Comparison of ENCODE assay signal across 17 cellular contexts in the genomic region with DNA sequence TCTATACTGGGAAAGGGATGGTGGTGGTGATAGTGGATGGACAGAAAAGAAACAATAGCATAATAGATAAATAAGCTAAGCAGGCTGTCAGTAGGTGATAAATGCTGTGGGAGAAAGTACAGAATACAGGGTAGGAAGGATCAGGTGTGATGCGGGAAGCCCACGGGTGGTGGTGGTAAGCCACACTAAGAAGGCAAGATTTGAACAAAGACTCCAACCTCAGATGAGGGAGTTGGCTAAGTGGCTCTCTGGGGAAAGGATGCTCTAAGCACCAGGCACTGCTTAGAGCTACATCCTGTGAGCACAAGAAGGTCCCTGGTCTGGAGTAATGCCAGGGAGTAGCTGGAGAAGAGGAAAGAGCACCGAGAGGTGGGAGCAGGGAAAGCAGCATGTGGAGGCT.
DNase-seq lines count a peak whose midpoint lies in the region; ATAC-seq and TF ChIP-seq lines count a peak whose summit lies in the region.
"Had no signal": no experiment of that assay in that cellular context is flagged by ENCODE, and none has a peak within 500 bp of the region (broad histone marks: within the 10 kb centered on the region; RNA-seq: fewer than 3 reads in every experiment).

No MANE protein-coding gene starts in this region.

- no peak for ATAC-seq in activated T-cell treated with anti-CD3 and anti-CD28 coated beads, Interleukin-2, amount 50 U/mL, for 4 hours
- peak; percentile 24 for ATAC-seq in activated CD8-positive, alpha-beta T cell treated with anti-CD3 and anti-CD28 coated beads, Interleukin-2, amount 10 ng/mL, durations not matched to agents 7 days and 5 days
- ATAC-seq in GM21619 (IDR thresholded peaks at IDR 0.05; ENCODE audit: unreplicated experiment): no peak
- ATAC-seq: left lung, mucosa of descending colon had no signal

- POLR2A ChIA-PET in HEK293 (lab: Yijun Ruan, JAX): interaction anchor here (2.2 kb wide), 1 partner anchor 148 kb away, joined by 7 read pairs; no protein-coding TSS in a partner anchor
- POLR2A ChIA-PET in activated CD8-positive, alpha-beta T cell treated with anti-CD3 and anti-CD28 coated beads, Interleukin-2, amount 10 ng/mL, durations not matched to agents 7 days and 5 days (lab: Charles Lee): interaction anchor here (0.7 to 2.4 kb wide), 5 partner anchors 17 to 155 kb away, joined by 3 to 9 read pairs (median 4); no protein-coding TSS in a partner anchor

- H3K4me1 ChIP-seq in HEK293 (ENCODE audit: control insufficient read depth, insufficient read depth, low read length): peaks cover 3% of the 10 kb centered on the region
- H3K4me1 ChIP-seq in osteoblast (ENCODE audit: insufficient read depth, low read length): peaks cover 29% of the 10 kb centered on the region
- H3K4me1 ChIP-seq: breast epithelium had no signal

- H3K27ac ChIP-seq in HEK293 (ENCODE audit: extremely low read depth, low read depth, low read length) (no peak overlapping the region), osteoblast (ENCODE audit: low read depth, low read length) (peak overlapping the region; percentile 79)
- H3K27ac ChIP-seq: breast epithelium, GM23248, left lung had no signal

- no peaks in the 10 kb centered on the region for H4K20me1 ChIP-seq in osteoblast (ENCODE audit: insufficient read depth, low read length)

- H3K9me3 ChIP-seq in HEK293 (ENCODE audit: control insufficient read depth, insufficient read depth, low read depth, low read length): no peaks in the 10 kb centered on the region
- H3K9me3 ChIP-seq in osteoblast (ENCODE audit: low read depth, low read length): no peaks in the 10 kb centered on the region
- H3K9me3 ChIP-seq: breast epithelium, left lung, mucosa of descending colon, stomach had no signal

- H3K36me3 ChIP-seq in HEK293 (ENCODE audit: control insufficient read depth in 2 of 2, insufficient read depth in 1 of 2, low read length in 2 of 2): no peaks in the 10 kb centered on the region
- no peaks in the 10 kb centered on the region for H3K36me3 ChIP-seq in osteoblast (ENCODE audit: insufficient read depth, low read length)
- H3K36me3 ChIP-seq: breast epithelium, left lung, stomach had no signal

- CTCF ChIA-PET in HEK293 (lab: Yijun Ruan, JAX): interaction anchor here (0.7 to 1.3 kb wide), 2 partner anchors 11 to 31 kb away, joined by 3 to 5 read pairs; no protein-coding TSS in a partner anchor
- CTCF ChIA-PET in activated CD8-positive, alpha-beta T cell treated with anti-CD3 and anti-CD28 coated beads, Interleukin-2, amount 10 ng/mL, durations not matched to agents 7 days and 5 days (lab: Charles Lee): interaction anchor here (1.0 to 6.7 kb wide), 8 partner anchors 10 to 147 kb away, joined by 3 to 64 read pairs (median 3); no protein-coding TSS in a partner anchor

- no peaks in the 10 kb centered on the region for H3K27me3 ChIP-seq in osteoblast (ENCODE audit: insufficient read depth, low read length)
- H3K27me3 ChIP-seq: breast epithelium, left lung, stomach had no signal

- no peaks in the 10 kb centered on the region for H3K9me3 Mint-ChIP-seq in activated T-cell treated with anti-CD3 and anti-CD28 coated beads, Interleukin-2, amount 50 U/mL, for 24 hours
- H3K9me3 Mint-ChIP-seq in activated T-cell treated with anti-CD3 and anti-CD28 coated beads, Interleukin-2, amount 50 U/mL, for 4 hours: no peaks in the 10 kb centered on the region
- no peaks in the 10 kb centered on the region for H3K9me3 Mint-ChIP-seq in activated CD8-positive, alpha-beta T cell treated with anti-CD3 and anti-CD28 coated beads, Interleukin-2, amount 10 ng/mL, durations not matched to agents 7 days and 5 days (ENCODE audit: insufficient read depth)

- TF ChIP-seq CTCF in HEK293 (tag by site-specific recombination; IDR thresholded peaks at IDR 0.05): no peak
- no peak for TF ChIP-seq CTCF in osteoblast (IDR thresholded peaks at IDR 0.05; ENCODE audit: extremely low read depth, low read depth, low read length)

- no peak overlapping the region for H2AFZ ChIP-seq in osteoblast (ENCODE audit: low read length)
- H2AFZ ChIP-seq: GM23248 had no signal

- H3K27me3 Mint-ChIP-seq in activated T-cell treated with anti-CD3 and anti-CD28 coated beads, Interleukin-2, amount 50 U/mL, for 24 hours: no peaks in the 10 kb centered on the region
- no peaks in the 10 kb centered on the region for H3K27me3 Mint-ChIP-seq in activated T-cell treated with anti-CD3 and anti-CD28 coated beads, Interleukin-2, amount 50 U/mL, for 4 hours (ENCODE audit: low read depth)
- no peaks in the 10 kb centered on the region for H3K27me3 Mint-ChIP-seq in activated CD8-positive, alpha-beta T cell treated with anti-CD3 and anti-CD28 coated beads, Interleukin-2, amount 10 ng/mL, durations not matched to agents 7 days and 5 days (ENCODE audit: low read depth)

- peak overlapping the region; percentile 53 for H3K27ac Mint-ChIP-seq in activated T-cell treated with anti-CD3 and anti-CD28 coated beads, Interleukin-2, amount 50 U/mL, for 24 hours
- peak overlapping the region; percentile 35 for H3K27ac Mint-ChIP-seq in activated CD8-positive, alpha-beta T cell treated with anti-CD3 and anti-CD28 coated beads, Interleukin-2, amount 10 ng/mL, durations not matched to agents 7 days and 5 days

- H3K4me3 ChIP-seq in HEK293 (ENCODE audit: low read depth, low read length) (no peak overlapping the region), osteoblast (ENCODE audit: insufficient read depth, low read length) (no peak overlapping the region)
- H3K4me3 ChIP-seq: breast epithelium, GM23248, left lung, mucosa of descending colon, stomach had no signal

- H3K4me3 Mint-ChIP-seq in activated T-cell treated with anti-CD3 and anti-CD28 coated beads, Interleukin-2, amount 50 U/mL, for 24 hours: no peak overlapping the region
- H3K4me3 Mint-ChIP-seq in activated T-cell treated with anti-CD3 and anti-CD28 coated beads, Interleukin-2, amount 50 U/mL, for 4 hours: no peak overlapping the region
- no peak overlapping the region for H3K4me3 Mint-ChIP-seq in activated CD8-positive, alpha-beta T cell treated with anti-CD3 and anti-CD28 coated beads, Interleukin-2, amount 10 ng/mL, durations not matched to agents 7 days and 5 days

- H3K36me3 Mint-ChIP-seq in activated T-cell treated with anti-CD3 and anti-CD28 coated beads, Interleukin-2, amount 50 U/mL, for 24 hours (ENCODE audit: low read depth): no peaks in the 10 kb centered on the region
- H3K36me3 Mint-ChIP-seq in activated T-cell treated with anti-CD3 and anti-CD28 coated beads, Interleukin-2, amount 50 U/mL, for 4 hours (ENCODE audit: insufficient read depth): no peaks in the 10 kb centered on the region
- H3K36me3 Mint-ChIP-seq in activated CD8-positive, alpha-beta T cell treated with anti-CD3 and anti-CD28 coated beads, Interleukin-2, amount 10 ng/mL, durations not matched to agents 7 days and 5 days (ENCODE audit: low read depth): peaks cover 3% of the 10 kb centered on the region

- no peak for DNase-seq in activated T-cell treated with anti-CD3 and anti-CD28 coated beads, Interleukin-2, amount 50 U/mL, for 24 hours
- no peak for DNase-seq in activated T-cell treated with anti-CD3 and anti-CD28 coated beads, Interleukin-2, amount 50 U/mL, for 4 hours
- DNase-seq in activated CD8-positive, alpha-beta T cell treated with anti-CD3 and anti-CD28 coated beads, Interleukin-2, amount 10 ng/mL, durations not matched to agents 7 days and 5 days: peak; percentile 48
- DNase-seq in osteoblast (ENCODE audit: insufficient read length, low spot score, missing footprints): no peak
- DNase-seq in nucleus accumbens (lab: John Stamatoyannopoulos, UW): no peak
- DNase-seq in foreskin melanocyte: no peak
- DNase-seq: EL, GM23248, left lung, mucosa of descending colon, NCI-H1694 treated with DMSO at 0.1 percent for 48 hours, NCI-H446, stomach, SW 1271 had no signal

- no peak overlapping the region for H3K4me2 ChIP-seq in osteoblast (ENCODE audit: insufficient read depth, low read length)

- peaks cover 50% of the 10 kb centered on the region for H3K4me1 Mint-ChIP-seq in activated T-cell treated with anti-CD3 and anti-CD28 coated beads, Interleukin-2, amount 50 U/mL, for 24 hours (ENCODE audit: low read depth)
- H3K4me1 Mint-ChIP-seq in activated T-cell treated with anti-CD3 and anti-CD28 coated beads, Interleukin-2, amount 50 U/mL, for 4 hours (ENCODE audit: low read depth): peaks cover 39% of the 10 kb centered on the region
- peaks cover 57% of the 10 kb centered on the region for H3K4me1 Mint-ChIP-seq in activated CD8-positive, alpha-beta T cell treated with anti-CD3 and anti-CD28 coated beads, Interleukin-2, amount 10 ng/mL, durations not matched to agents 7 days and 5 days (ENCODE audit: low read depth)

- H3K79me2 ChIP-seq in osteoblast (ENCODE audit: insufficient read depth, low read length): no peaks in the 10 kb centered on the region

TF ChIP-seq in HEK293, 187 proteins besides CTCF, POLR2A, EP300 and RAD21:
- TF ChIP-seq ZNF394 (tag by site-specific recombination; IDR thresholded peaks at IDR 0.05; ENCODE audit: borderline replicate concordance): peak; percentile 47; the same call in 1 of the 2 replicates
- TF ChIP-seq ZNF292 (tag by site-specific recombination; IDR thresholded peaks at IDR 0.05; ENCODE audit: borderline replicate concordance, low read depth): no peak
- 0 out of 2 replicates have a peak, but pooled peaks have one; percentile 19 for TF ChIP-seq ZBTB17 (tag by site-specific recombination; IDR thresholded peaks at IDR 0.05)
